Comparison of ENCODE assay signal across 20 cellular contexts in the genomic region with DNA sequence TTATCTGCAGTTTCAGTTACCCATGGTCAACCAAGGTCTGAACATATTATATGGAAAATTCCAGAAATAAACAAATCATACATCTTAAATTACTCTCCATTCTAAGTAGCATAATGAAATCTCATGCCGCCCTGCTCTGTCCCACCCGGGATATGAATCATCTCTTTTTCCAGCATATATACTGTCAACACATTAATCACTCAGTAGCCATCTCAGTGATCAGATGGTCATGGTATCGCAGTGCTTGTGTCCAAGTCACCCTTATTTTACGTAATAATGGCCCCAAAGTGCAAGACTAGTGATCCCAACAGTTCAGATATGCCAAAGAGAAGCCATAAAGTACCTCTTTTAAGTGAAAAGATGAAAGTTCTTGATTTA. TPM values are rescaled to one million over a fixed set of nuclear protein-coding genes. Genes with fewer than 3 reads are reported as not detected.
DNase-seq lines count a peak whose midpoint lies in the region; ATAC-seq and TF ChIP-seq lines count a peak whose summit lies in the region.
"Had no signal": no experiment of that assay in that cellular context is flagged by ENCODE, and none has a peak within 500 bp of the region (broad histone marks: within the 10 kb centered on the region; RNA-seq: fewer than 3 reads in every experiment).

No MANE protein-coding gene starts in this region.

- no peak overlapping the region for H3K27ac Mint-ChIP-seq in activated T-helper 1 cell treated with anti-CD3 and anti-CD28 coated beads, Interleukin-12 subunit alpha, Interleukin-12 subunit beta, Interleukin-2, Interleukin-4 antibody, amounts not matched to agents 30 ng/mL and 10 ng/mL and 1 ng/mL, durations not matched to agents 14 hours and 24 hours and 36 hours

- no peak overlapping the region for H3K4me3 Mint-ChIP-seq in activated T-helper 1 cell treated with anti-CD3 and anti-CD28 coated beads, Interleukin-12 subunit alpha, Interleukin-12 subunit beta, Interleukin-2, Interleukin-4 antibody, amounts not matched to agents 30 ng/mL and 10 ng/mL and 1 ng/mL, durations not matched to agents 14 hours and 24 hours and 36 hours

- H3K4me3 ChIP-seq in epithelial cell of esophagus (ENCODE audit: low read length) (no peak overlapping the region), psoas muscle (no peak overlapping the region)
- H3K4me3 ChIP-seq: skin epidermis, uterus had no signal

- POLR2A ChIA-PET in RWPE1 (lab: Yijun Ruan, JAX; ENCODE audit: low non-redundant PET), result no interaction called here

- peak; percentile 35 to 55 (median 48) for ATAC-seq in psoas muscle
- ATAC-seq: HCT116, Panc1 had no signal

- H3K9me3 ChIP-seq in psoas muscle, result no peaks in the 10 kb centered on the region
- H3K9me3 ChIP-seq: uterus had no signal

- H3K27ac ChIP-seq in RWPE1 (no peak overlapping the region), psoas muscle (peak overlapping the region; percentile 41)
- H3K27ac ChIP-seq: KMS-11, parathyroid adenoma, skin epidermis, uterus had no signal

- WGBS in psoas muscle, 3 donors, result 69 to 88% (median 81%) methylated on average over 4 of the region's 4 CpGs

- H3K27me3 ChIP-seq in psoas muscle (ENCODE audit: insufficient read depth in 3 of 3, low read length in 2 of 3), result no peaks in the 10 kb centered on the region
- H3K27me3 ChIP-seq: uterus had no signal

- H3K4me1 ChIP-seq in psoas muscle, result peaks cover 73% of the 10 kb centered on the region

- no peak for TF ChIP-seq CTCF in RWPE1 (conservative IDR thresholded peaks at IDR 0.05; ENCODE audit: low read depth)
- TF ChIP-seq CTCF in epithelial cell of esophagus (IDR thresholded peaks at IDR 0.05; ENCODE audit: insufficient read depth, low read depth, low read length, missing control alignments), result no peak
- no peak for TF ChIP-seq CTCF in psoas muscle (IDR thresholded peaks at IDR 0.05)

- peaks cover 10% of the 10 kb centered on the region for H3K27me3 Mint-ChIP-seq in activated T-helper 1 cell treated with anti-CD3 and anti-CD28 coated beads, Interleukin-12 subunit alpha, Interleukin-12 subunit beta, Interleukin-2, Interleukin-4 antibody, amounts not matched to agents 30 ng/mL and 10 ng/mL and 1 ng/mL, durations not matched to agents 14 hours and 24 hours and 36 hours (ENCODE audit: insufficient read depth)

- H3K36me3 ChIP-seq in psoas muscle (ENCODE audit: insufficient read depth in 1 of 2, low read depth in 1 of 2), result no peaks in the 10 kb centered on the region
- H3K36me3 ChIP-seq: uterus had no signal

- H3K36me3 Mint-ChIP-seq in activated T-helper 1 cell treated with anti-CD3 and anti-CD28 coated beads, Interleukin-12 subunit alpha, Interleukin-12 subunit beta, Interleukin-2, Interleukin-4 antibody, amounts not matched to agents 30 ng/mL and 10 ng/mL and 1 ng/mL, durations not matched to agents 14 hours and 24 hours and 36 hours (ENCODE audit: low read depth), result no peaks in the 10 kb centered on the region

- CTCF ChIA-PET in RWPE1 (lab: Yijun Ruan, JAX), result no interaction called here

- no peaks in the 10 kb centered on the region for H3K4me1 Mint-ChIP-seq in activated T-helper 1 cell treated with anti-CD3 and anti-CD28 coated beads, Interleukin-12 subunit alpha, Interleukin-12 subunit beta, Interleukin-2, Interleukin-4 antibody, amounts not matched to agents 30 ng/mL and 10 ng/mL and 1 ng/mL, durations not matched to agents 14 hours and 24 hours and 36 hours (ENCODE audit: low read depth)

- DNase-seq in HPDE6-E6E7 (ENCODE audit: extremely low spot score) (peak; percentile 22), RWPE1 (ENCODE audit: low spot score) (peak; percentile 53), epithelial cell of esophagus (ENCODE audit: low read depth) (peak; percentile 86), psoas muscle (no peak), T1000 (lab: John Stamatoyannopoulos, UW) (no peak), Ammon's horn (ENCODE audit: low spot score) (no peak), NCI-H526 (lab: John Stamatoyannopoulos, UW) (no peak)
- DNase-seq in activated T-helper 1 cell treated with anti-CD3 and anti-CD28 coated beads, Interleukin-12 subunit alpha, Interleukin-12 subunit beta, Interleukin-2, Interleukin-4 antibody, amounts not matched to agents 30 ng/mL and 10 ng/mL and 1 ng/mL, durations not matched to agents 14 hours and 24 hours and 36 hours (ENCODE audit: low spot score), result no peak
- DNase-seq: activated CD4-positive, alpha-beta T cell treated with anti-CD3 and anti-CD28 coated beads, Interleukin-2, amount 50 U/mL, for 1 hour; anterior cingulate cortex; COR-L47; NCI-H1105; NCI-H774; stimulated activated CD4-positive, alpha-beta T cell treated with anti-CD3 and anti-CD28 coated beads, Interleukin-4, amount 100 ng/mL, for 1 hour; uterus had no signal

- intact Hi-C loops in psoas muscle (cut with DNase I), result no loop called here
- intact Hi-C loops in activated T-helper 1 cell treated with anti-CD3 and anti-CD28 coated beads, Interleukin-12 subunit alpha, Interleukin-12 subunit beta, Interleukin-2, Interleukin-4 antibody, amounts not matched to agents 30 ng/mL and 10 ng/mL and 1 ng/mL, durations not matched to agents 14 hours and 24 hours and 36 hours (cut with micrococcal nuclease), result no loop called here

- no peaks in the 10 kb centered on the region for H3K9me3 Mint-ChIP-seq in activated T-helper 1 cell treated with anti-CD3 and anti-CD28 coated beads, Interleukin-12 subunit alpha, Interleukin-12 subunit beta, Interleukin-2, Interleukin-4 antibody, amounts not matched to agents 30 ng/mL and 10 ng/mL and 1 ng/mL, durations not matched to agents 14 hours and 24 hours and 36 hours

RNA-seq across cellular contexts. Expression of a gene that starts 43.8 kb away (rescaled TPM):
- total RNA-seq in psoas muscle, result 100 to 1,000 TPM in 1 of 4 donors, 10 to 100 TPM in 3; 29.8 to 147 (median 44.4) TPM
- 10 to 100 TPM; 11.4 to 36.4 (median 18.2) TPM for polyA plus RNA-seq in psoas muscle
- 1.5 and 1.9 TPM in 2 replicates for total RNA-seq in activated T-helper 1 cell treated with anti-CD3 and anti-CD28 coated beads, Interleukin-12 subunit alpha, Interleukin-12 subunit beta, Interleukin-2, Interleukin-4 antibody, amounts not matched to agents 30 ng/mL and 10 ng/mL and 1 ng/mL, durations not matched to agents 14 hours and 24 hours and 36 hours

Comparison
In these comparisons a context has a peak if more than half of its experiments do, and no peak if none do; other contexts are left out.
1. DNase-seq: peak in HPDE6-E6E7 (single experiment), RWPE1 (single experiment) and epithelial cell of esophagus (single experiment); none in psoas muscle (0 of 2), T1000 (single experiment), activated T-helper 1 cell treated with anti-CD3 and anti-CD28 coated beads, Interleukin-12 subunit alpha, Interleukin-12 subunit beta, Interleukin-2, Interleukin-4 antibody, amounts not matched to agents 30 ng/mL and 10 ng/mL and 1 ng/mL, durations not matched to agents 14 hours and 24 hours and 36 hours (single experiment), Ammon's horn (single experiment) and NCI-H526 (0 of 2).
2. RNA of a gene that starts 43.8 kb away (total RNA-seq): 29.8 to 147 TPM in psoas muscle; 1.5 to 1.9 TPM in activated T-helper 1 cell treated with anti-CD3 and anti-CD28 coated beads, Interleukin-12 subunit alpha, Interleukin-12 subunit beta, Interleukin-2, Interleukin-4 antibody, amounts not matched to agents 30 ng/mL and 10 ng/mL and 1 ng/mL, durations not matched to agents 14 hours and 24 hours and 36 hours; every median in the first group is over 10 times any median in the second.